In genomic region chr12:118358008-118358359, GRCh38 we compare ENCODE assay signal across 9 cellular contexts. TPM values are rescaled to one million over a fixed set of nuclear protein-coding genes. Genes with fewer than 3 reads are reported as not detected.
DNase-seq lines count a peak whose midpoint lies in the region; ATAC-seq, FAIRE-seq and TF ChIP-seq lines count a peak whose summit lies in the region.
"Had no signal": no experiment of that assay in that cellular context is flagged by ENCODE, and none has a peak within 500 bp of the region (broad histone marks: within the 10 kb centered on the region; RNA-seq: fewer than 3 reads in every experiment).

No MANE protein-coding gene starts in this region.

- H3K27me3 Mint-ChIP-seq in activated T-helper 17 cell treated with anti-CD3 and anti-CD28 coated beads, Interleukin-2, amount 50 U/mL, for 72 hours: no peaks in the 10 kb centered on the region

- H3K27ac ChIP-seq in A549 (peak overlapping the region in 1 of 2 experiments; percentile 51; a peak in 2 of 6 replicates), left lung (peak overlapping the region; percentile 82 to 84), sigmoid colon (peak overlapping the region in 2 of 4 donors; percentile 59 to 79)

- no peaks in the 10 kb centered on the region for H3K9me3 Mint-ChIP-seq in activated T-helper 17 cell treated with anti-CD3 and anti-CD28 coated beads, Interleukin-2, amount 50 U/mL, for 72 hours

- intact Hi-C loops in left lung (cut with DNase I) (no loop called here), sigmoid colon (cut with DNase I) (no loop called here)

- H3K4me1 Mint-ChIP-seq in activated T-helper 17 cell treated with anti-CD3 and anti-CD28 coated beads, Interleukin-2, amount 50 U/mL, for 72 hours: peaks cover 26% of the 10 kb centered on the region

- peaks cover 7% of the 10 kb centered on the region for H3K36me3 Mint-ChIP-seq in activated T-helper 17 cell treated with anti-CD3 and anti-CD28 coated beads, Interleukin-2, amount 50 U/mL, for 72 hours (ENCODE audit: low read depth)

- FAIRE-seq in A549 (lab: Jason Lieb, UNC): no peak

- DNase-seq in A549 (ENCODE audit: low read depth in 1 of 2, low spot score in 1 of 2) (no peak), GM06990 (ENCODE audit: extremely low read depth, insufficient read length) (no peak), left lung (no peak), COR-L47 (lab: John Stamatoyannopoulos, UW) (no peak), sigmoid colon (no peak), DMS 273 treated with DMSO at 0.1 percent for 48 hours (lab: John Stamatoyannopoulos, UW) (no peak)
- DNase-seq: NCI-H510A had no signal

- peak overlapping the region; percentile 81 for H3K27ac Mint-ChIP-seq in activated T-helper 17 cell treated with anti-CD3 and anti-CD28 coated beads, Interleukin-2, amount 50 U/mL, for 72 hours

- H3K4me3 ChIP-seq in A549: no peak overlapping the region
- peak overlapping the region; percentile 72 for H3K4me3 ChIP-seq in GM06990 (replicated peaks; ENCODE audit: low read depth, low read length)
- peak overlapping the region; percentile 10 to 32 for H3K4me3 ChIP-seq in left lung
- H3K4me3 ChIP-seq in sigmoid colon: no peak overlapping the region

- peak overlapping the region; percentile 81 for H3K4me2 ChIP-seq in A549

- TF ChIP-seq CTCF in A549 (IDR thresholded peaks at IDR 0.05) (no peak; the same call in 2 of the 3 replicates), GM06990 (IDR thresholded peaks at IDR 0.05; ENCODE audit: insufficient read depth, low read length, poor library complexity, severe bottlenecking) (no peak), left lung (IDR thresholded peaks at IDR 0.05) (no peak), sigmoid colon (IDR thresholded peaks at IDR 0.05) (no peak)

- CTCF ChIA-PET in A549 (lab: Yijun Ruan, JAX): interaction anchor here (0.6 to 5.8 kb wide), 6 partner anchors 11 to 466 kb away, joined by 3 to 38 read pairs (median 4); partner anchors contain the start of genes SUDS3 and TAOK3

- TF ChIP-seq RAD21 in A549 (conservative IDR thresholded peaks at IDR 0.05 in 1 of 2, IDR thresholded peaks at IDR 0.05 in 1 of 2): no peak

- H3K4me1 ChIP-seq in A549 (peaks cover 48% of the 10 kb centered on the region), left lung (peaks cover 11 to 82% of the 10 kb centered on the region in 2 donors), sigmoid colon (peaks cover 0 to 30% (median 17%) of the 10 kb centered on the region in 4 donors)

- TF ChIP-seq POLR2A in A549 (IDR thresholded peaks at IDR 0.05; ENCODE audit: low read length) (no peak), sigmoid colon (IDR thresholded peaks at IDR 0.05) (no peak)

- no peaks in the 10 kb centered on the region for H3K9me3 ChIP-seq in A549
- no peaks in the 10 kb centered on the region for H3K9me3 ChIP-seq in left lung
- no peaks in the 10 kb centered on the region for H3K9me3 ChIP-seq in sigmoid colon

- ATAC-seq in A549 (no peak), left lung (no peak), HG02870 (IDR thresholded peaks at IDR 0.05; ENCODE audit: unreplicated experiment) (no peak)
- no peak for ATAC-seq in activated T-helper 17 cell treated with anti-CD3 and anti-CD28 coated beads, Interleukin-2, amount 50 U/mL, for 72 hours (replicated peaks)

- H3K4me3 Mint-ChIP-seq in activated T-helper 17 cell treated with anti-CD3 and anti-CD28 coated beads, Interleukin-2, amount 50 U/mL, for 72 hours: peak overlapping the region; percentile 97

- no peak for TF ChIP-seq EP300 in A549 (IDR thresholded peaks at IDR 0.05)
- no peak for TF ChIP-seq EP300 in sigmoid colon (IDR thresholded peaks at IDR 0.05)

- 76% methylated on average over 1 of the region's 1 CpG for WGBS in A549 (ENCODE audit: missing lambda C conversion rate)
- 59 to 79% methylated on average over 1 of the region's 1 CpG for WGBS in sigmoid colon, 2 donors

- H3K36me3 ChIP-seq in GM06990 (ENCODE audit: control insufficient read depth, insufficient read depth, low read length) (no peaks in the 10 kb centered on the region), left lung (no peaks in the 10 kb centered on the region), sigmoid colon (no peaks in the 10 kb centered on the region)

- no peaks in the 10 kb centered on the region for H3K27me3 ChIP-seq in GM06990 (replicated peaks; ENCODE audit: control insufficient read depth, insufficient read depth, low read length)
- no peaks in the 10 kb centered on the region for H3K27me3 ChIP-seq in left lung
- no peaks in the 10 kb centered on the region for H3K27me3 ChIP-seq in sigmoid colon

- POLR2A ChIA-PET in A549 (lab: Yijun Ruan, JAX): interaction anchor here (2.6 kb wide), 1 partner anchor 15 kb away, joined by 13 read pairs; the partner anchor contains the start of gene TAOK3

TF ChIP-seq in A549, 52 proteins besides CTCF, POLR2A, EP300 and RAD21:
- no peak for TF ChIP-seq ZFP36 (IDR thresholded peaks at IDR 0.05; ENCODE audit: borderline replicate concordance, partially characterized antibody)
- no peak for TF ChIP-seq E2F6 (IDR thresholded peaks at IDR 0.05; ENCODE audit: borderline replicate concordance, low read depth)
- no peak for TF ChIP-seq CHD2 (IDR thresholded peaks at IDR 0.05; ENCODE audit: low read length, partially characterized antibody)
- peak; percentile 39 for TF ChIP-seq MAFK (IDR thresholded peaks at IDR 0.05; ENCODE audit: partially characterized antibody)
- no peak for TF ChIP-seq MAZ (IDR thresholded peaks at IDR 0.05; ENCODE audit: borderline replicate concordance, low read depth, low read length)

RNA-seq across cellular contexts. Expression of gene TAOK3, which starts 14.7 kb away (rescaled TPM):
- polyA plus RNA-seq in A549 (2011; rRNA removed) (27.6 and 32.4 TPM in 2 replicates), A549 (2017; fragmentation: RNase III; extraction: RNeasy Plus Mini Kit Qiagen cat#74134 plus additional on column Dnase treatment) (10.6 to 13.7 TPM (median 13.1 TPM) in 3 replicates), sigmoid colon (10 to 100 TPM; 23.4 to 31.0 (median 29.4) TPM)
- 7.5 and 8.7 TPM in 2 replicates for polyA plus RNA-seq in A549 (2012; cell fraction: cytosol; rRNA removed)
- polyA plus RNA-seq in A549 (2012; cell fraction: nucleus; rRNA removed): 6.7 and 11.0 TPM in 2 replicates
- 30.7 and 31.9 TPM in 2 replicates for polyA minus RNA-seq in A549 (2011; rRNA and poly(A)+ RNA removed)
- 10 to 100 TPM; 56.2 to 62.3 TPM for total RNA-seq in activated T-helper 17 cell treated with anti-CD3 and anti-CD28 coated beads, Interleukin-2, amount 50 U/mL, for 72 hours
- total RNA-seq in left lung (10 to 100 TPM; 39.5 to 52.0 TPM), sigmoid colon (10 to 100 TPM; 18.9 to 66.2 (median 31.6) TPM)

RNA-seq across cellular contexts. Expression of gene SUDS3, which starts 18.4 kb away (rescaled TPM):
- polyA plus RNA-seq in A549 (2011; rRNA removed) (31.9 and 36.5 TPM in 2 replicates), A549 (2017; fragmentation: RNase III; extraction: RNeasy Plus Mini Kit Qiagen cat#74134 plus additional on column Dnase treatment) (17.9 to 20.3 TPM (median 18.4 TPM) in 3 replicates), sigmoid colon (10 to 100 TPM; 15.6 to 22.9 (median 21.0) TPM)
- 11.4 and 13.7 TPM in 2 replicates for polyA plus RNA-seq in A549 (2012; cell fraction: cytosol; rRNA removed)
- 20.9 and 33.3 TPM in 2 replicates for polyA plus RNA-seq in A549 (2012; cell fraction: nucleus; rRNA removed)
- polyA minus RNA-seq in A549 (2011; rRNA and poly(A)+ RNA removed): 24.4 and 28.7 TPM in 2 replicates
- total RNA-seq in activated T-helper 17 cell treated with anti-CD3 and anti-CD28 coated beads, Interleukin-2, amount 50 U/mL, for 72 hours: 10 to 100 TPM; 24.2 to 30.8 TPM
- total RNA-seq in left lung (10 to 100 TPM; 23.6 to 27.9 TPM), sigmoid colon (10 to 100 TPM; 54.2 to 80.3 (median 69.0) TPM)

Comparison
In these comparisons a context has a peak if more than half of its experiments do, and no peak if none do; other contexts are left out.
1. H3K4me3 ChIP-seq: peak in GM06990 (single experiment) and left lung (2 of 2); none in A549 (single experiment) and sigmoid colon (0 of 4).